ENCODE assay signal across 24 cellular contexts in the genomic region with DNA sequence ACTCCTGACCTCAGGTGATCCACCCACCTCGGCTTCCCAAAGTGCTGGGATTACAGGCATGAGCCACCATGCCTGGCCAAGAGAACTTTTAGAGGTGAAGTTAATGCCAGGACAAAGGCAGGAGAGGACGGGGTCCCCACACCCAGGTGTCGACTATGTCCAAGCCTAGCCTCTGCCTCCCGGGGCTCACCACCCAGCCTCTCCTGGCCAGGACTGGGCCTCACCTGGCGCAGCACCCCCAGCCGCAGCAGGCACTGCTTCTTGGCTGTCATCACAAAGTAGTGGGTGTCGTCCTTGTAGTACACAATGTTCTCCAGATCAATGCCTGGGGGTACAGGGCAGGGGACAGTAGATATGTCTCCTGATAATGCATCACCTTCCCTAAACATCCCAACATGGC. TPM values are rescaled to one million over a fixed set of nuclear protein-coding genes. Genes with fewer than 3 reads are reported as not detected.
DNase-seq lines count a peak whose midpoint lies in the region; ATAC-seq and TF ChIP-seq lines count a peak whose summit lies in the region.
"Had no signal": no experiment of that assay in that cellular context is flagged by ENCODE, and none has a peak within 500 bp of the region (broad histone marks: within the 10 kb centered on the region; RNA-seq: fewer than 3 reads in every experiment).

No MANE protein-coding gene starts in this region.

- H3F3A ChIP-seq in Loucy (ENCODE audit: low read depth) = no peaks in the 10 kb centered on the region

- H4K20me1 ChIP-seq in Loucy (ENCODE audit: insufficient read depth, low read length, poor library complexity, severe bottlenecking) (peaks cover 7% of the 10 kb centered on the region), Karpas-422 (ENCODE audit: insufficient read depth, low read depth, low read length) (no peaks in the 10 kb centered on the region)

- no peaks in the 10 kb centered on the region for H3K9me3 Mint-ChIP-seq in activated CD8-positive, alpha-beta T cell treated with anti-CD3 and anti-CD28 coated beads, Interleukin-2, amount 10 ng/mL, durations not matched to agents 7 days and 5 days (ENCODE audit: insufficient read depth)
- H3K9me3 Mint-ChIP-seq in activated CD8-positive, alpha-beta T cell treated with anti-CD3 and anti-CD28 coated beads for 36 hours = no peaks in the 10 kb centered on the region
- H3K9me3 Mint-ChIP-seq in naive thymus-derived CD4-positive, alpha-beta T cell = no peaks in the 10 kb centered on the region
- H3K9me3 Mint-ChIP-seq: H9, HFFc6 had no signal

- no peaks in the 10 kb centered on the region for H3K27me3 Mint-ChIP-seq in activated CD8-positive, alpha-beta T cell treated with anti-CD3 and anti-CD28 coated beads, Interleukin-2, amount 10 ng/mL, durations not matched to agents 7 days and 5 days (ENCODE audit: low read depth)
- H3K27me3 Mint-ChIP-seq in activated CD8-positive, alpha-beta T cell treated with anti-CD3 and anti-CD28 coated beads for 36 hours = no peaks in the 10 kb centered on the region
- H3K27me3 Mint-ChIP-seq in naive thymus-derived CD4-positive, alpha-beta T cell = no peaks in the 10 kb centered on the region

- H3K4me3 Mint-ChIP-seq in activated CD8-positive, alpha-beta T cell treated with anti-CD3 and anti-CD28 coated beads, Interleukin-2, amount 10 ng/mL, durations not matched to agents 7 days and 5 days = no peak overlapping the region
- no peak overlapping the region for H3K4me3 Mint-ChIP-seq in activated CD8-positive, alpha-beta T cell treated with anti-CD3 and anti-CD28 coated beads for 36 hours
- H3K4me3 Mint-ChIP-seq in naive thymus-derived CD4-positive, alpha-beta T cell = no peak overlapping the region
- H3K4me3 Mint-ChIP-seq: CD14-positive monocyte, H9, HFFc6 had no signal

- peak; percentile 18 for DNase-seq in activated CD8-positive, alpha-beta T cell treated with anti-CD3 and anti-CD28 coated beads, Interleukin-2, amount 10 ng/mL, durations not matched to agents 7 days and 5 days
- no peak for DNase-seq in activated CD8-positive, alpha-beta T cell treated with anti-CD3 and anti-CD28 coated beads for 36 hours
- DNase-seq in naive thymus-derived CD4-positive, alpha-beta T cell = no peak
- DNase-seq in GM10266 (ENCODE audit: extremely low spot score) = no peak
- no peak for DNase-seq in Karpas-422
- DNase-seq: 8988T, Caco-2, DMS 273 treated with DMSO at 0.1 percent for 48 hours, DMS79 treated with DMSO at 0.1 percent for 48 hours, GM23248, H9, HFFc6, NCI-H1092 treated with DMSO at 0.1 percent for 48 hours, NCI-H1436 treated with DMSO at 0.1 percent for 48 hours, NCI-H1930, NCI-H2227 treated with DMSO at 0.1 percent for 48 hours, NCI-H510A, SIG-M5, SK-N-SH had no signal

- POLR2A ChIA-PET in activated CD8-positive, alpha-beta T cell treated with anti-CD3 and anti-CD28 coated beads, Interleukin-2, amount 10 ng/mL, durations not matched to agents 7 days and 5 days (lab: Charles Lee) = interaction anchor here (1.5 to 5.0 kb wide), 4 partner anchors 9 to 83 kb away, joined by 3 to 72 read pairs (median 10); partner anchors contain the start of genes PPIL6, SMPD2 and ZBTB24
- POLR2A ChIA-PET in activated CD8-positive, alpha-beta T cell treated with anti-CD3 and anti-CD28 coated beads for 36 hours (lab: Charles Lee) = interaction anchor here (0.7 to 8.3 kb wide), 4 partner anchors 8 to 223 kb away, joined by 3 to 119 read pairs (median 4); partner anchors contain the start of genes CD164, PPIL6 and SMPD2
- POLR2A ChIA-PET in naive thymus-derived CD4-positive, alpha-beta T cell (lab: Charles Lee) = interaction anchor here (2.7 to 5.6 kb wide), 3 partner anchors 10 to 69 kb away, joined by 13 to 48 read pairs (median 40); partner anchors contain the start of genes CD164, PPIL6 and SMPD2

- H3K9me2 ChIP-seq in Loucy (replicated peaks; ENCODE audit: low read depth, low read length) = no peaks in the 10 kb centered on the region
- no peaks in the 10 kb centered on the region for H3K9me2 ChIP-seq in Karpas-422 (replicated peaks; ENCODE audit: insufficient read depth, low read length)
- H3K9me2 ChIP-seq: SK-N-SH had no signal

- H2AFZ ChIP-seq in Loucy (ENCODE audit: low read length) (no peak overlapping the region), Karpas-422 (ENCODE audit: low read length) (no peak overlapping the region)
- H2AFZ ChIP-seq: GM23248 had no signal

- H3K27ac ChIP-seq in naive thymus-derived CD4-positive, alpha-beta T cell (ENCODE audit: low read depth, low read length) = no peak overlapping the region
- no peak overlapping the region for H3K27ac ChIP-seq in Karpas-422 (ENCODE audit: low read length)
- H3K27ac ChIP-seq: GM23248 had no signal

- no peak overlapping the region for H3K27ac Mint-ChIP-seq in activated CD8-positive, alpha-beta T cell treated with anti-CD3 and anti-CD28 coated beads, Interleukin-2, amount 10 ng/mL, durations not matched to agents 7 days and 5 days
- no peak overlapping the region for H3K27ac Mint-ChIP-seq in activated CD8-positive, alpha-beta T cell treated with anti-CD3 and anti-CD28 coated beads for 36 hours
- peak overlapping the region in 7 of 9 donors; percentile 20 to 85 (median 64) for H3K27ac Mint-ChIP-seq in naive thymus-derived CD4-positive, alpha-beta T cell
- H3K27ac Mint-ChIP-seq: H9, HFFc6 had no signal

- CTCF ChIA-PET in activated CD8-positive, alpha-beta T cell treated with anti-CD3 and anti-CD28 coated beads, Interleukin-2, amount 10 ng/mL, durations not matched to agents 7 days and 5 days (lab: Charles Lee) = interaction anchor here (2.6 kb wide), 1 partner anchor 10 kb away, joined by 12 read pairs; the partner anchor contains the start of genes PPIL6 and SMPD2
- CTCF ChIA-PET in activated CD8-positive, alpha-beta T cell treated with anti-CD3 and anti-CD28 coated beads for 36 hours (lab: Charles Lee) = interaction anchor here (2.2 kb wide), 1 partner anchor 10 kb away, joined by 7 read pairs; the partner anchor contains the start of genes PPIL6 and SMPD2
- CTCF ChIA-PET in naive thymus-derived CD4-positive, alpha-beta T cell (lab: Charles Lee) = no interaction called here

- intact Hi-C loops in activated CD8-positive, alpha-beta T cell treated with anti-CD3 and anti-CD28 coated beads for 36 hours (cut with micrococcal nuclease) = no loop called here
- intact Hi-C loops in naive thymus-derived CD4-positive, alpha-beta T cell (cut with micrococcal nuclease) = loop anchor here (5.0 to 10.0 kb wide), 3 partner anchors 1154 to 1627 kb away; partner anchors contain the start of genes AFG1L (in 1 of the 2), CDK19 (in 1 of the 2) and SCML4 (in 1 of the 2)

- no peak for ATAC-seq in activated CD8-positive, alpha-beta T cell treated with anti-CD3 and anti-CD28 coated beads, Interleukin-2, amount 10 ng/mL, durations not matched to agents 7 days and 5 days
- no peak for ATAC-seq in activated CD8-positive, alpha-beta T cell treated with anti-CD3 and anti-CD28 coated beads for 36 hours
- ATAC-seq in naive thymus-derived CD4-positive, alpha-beta T cell = no peak
- ATAC-seq in HG02885 (IDR thresholded peaks at IDR 0.05; ENCODE audit: poor library complexity, unreplicated experiment) = no peak
- ATAC-seq: K562, Panc1 had no signal

- no peaks in the 10 kb centered on the region for H3K27me3 ChIP-seq in Loucy (ENCODE audit: insufficient read depth, low read length, poor library complexity, severe bottlenecking)
- H3K27me3 ChIP-seq in naive thymus-derived CD4-positive, alpha-beta T cell (ENCODE audit: control insufficient read depth in 2 of 2, insufficient read depth in 2 of 2, low read length in 2 of 2) = no peaks in the 10 kb centered on the region
- no peaks in the 10 kb centered on the region for H3K27me3 ChIP-seq in Karpas-422 (ENCODE audit: low read length)

- peaks cover 72% of the 10 kb centered on the region for H3K4me1 Mint-ChIP-seq in activated CD8-positive, alpha-beta T cell treated with anti-CD3 and anti-CD28 coated beads, Interleukin-2, amount 10 ng/mL, durations not matched to agents 7 days and 5 days (ENCODE audit: low read depth)
- peaks cover 49% of the 10 kb centered on the region for H3K4me1 Mint-ChIP-seq in activated CD8-positive, alpha-beta T cell treated with anti-CD3 and anti-CD28 coated beads for 36 hours (ENCODE audit: low read depth)
- peaks cover 29 to 63% (median 54%) of the 10 kb centered on the region in 7 donors for H3K4me1 Mint-ChIP-seq in naive thymus-derived CD4-positive, alpha-beta T cell

- no peaks in the 10 kb centered on the region for H3K9me3 ChIP-seq in Loucy (ENCODE audit: insufficient read depth, low read depth, low read length)
- H3K9me3 ChIP-seq in naive thymus-derived CD4-positive, alpha-beta T cell (ENCODE audit: control insufficient read depth in 2 of 3, low read length in 3 of 3) = no peaks in the 10 kb centered on the region
- H3K9me3 ChIP-seq in Karpas-422 (ENCODE audit: low read length) = no peaks in the 10 kb centered on the region
- H3K9me3 ChIP-seq: Caco-2, SK-N-SH had no signal

- H3K4me1 ChIP-seq in Loucy (ENCODE audit: insufficient read depth, low read length, poor library complexity, severe bottlenecking) (peaks cover 59% of the 10 kb centered on the region), Karpas-422 (ENCODE audit: low read length) (peaks cover 13% of the 10 kb centered on the region)
- H3K4me1 ChIP-seq in naive thymus-derived CD4-positive, alpha-beta T cell (ENCODE audit: control insufficient read depth in 2 of 2, insufficient read depth in 2 of 2, low read length in 2 of 2) = peaks cover 36 to 37% of the 10 kb centered on the region in 2 donors

- no peak overlapping the region for H3K9ac ChIP-seq in Loucy (ENCODE audit: low read depth, low read length, poor library complexity, severe bottlenecking)
- no peak overlapping the region for H3K9ac ChIP-seq in Karpas-422 (ENCODE audit: low read length)
- H3K9ac ChIP-seq: GM23248, SK-N-SH had no signal

- peaks cover 22% of the 10 kb centered on the region; the same call in 1 of the 2 replicates for H3K36me3 ChIP-seq in Loucy (ENCODE audit: insufficient read depth, low read length)
- H3K36me3 ChIP-seq in naive thymus-derived CD4-positive, alpha-beta T cell (ENCODE audit: control insufficient read depth in 2 of 3, insufficient read depth in 3 of 3, low read length in 3 of 3) = peaks cover 0 to 44% (median 10%) of the 10 kb centered on the region in 3 experiments
- H3K36me3 ChIP-seq in Karpas-422 (ENCODE audit: insufficient read depth, low read length) = 0 out of 2 replicates have a peak, but pooled peaks cover 6% of the 10 kb centered on the region

- H3K36me3 Mint-ChIP-seq in activated CD8-positive, alpha-beta T cell treated with anti-CD3 and anti-CD28 coated beads, Interleukin-2, amount 10 ng/mL, durations not matched to agents 7 days and 5 days (ENCODE audit: low read depth) = peaks cover 46% of the 10 kb centered on the region
- peaks cover 7% of the 10 kb centered on the region for H3K36me3 Mint-ChIP-seq in activated CD8-positive, alpha-beta T cell treated with anti-CD3 and anti-CD28 coated beads for 36 hours (ENCODE audit: low read depth)
- peaks cover 0 to 28% (median 0%) of the 10 kb centered on the region in 5 donors for H3K36me3 Mint-ChIP-seq in naive thymus-derived CD4-positive, alpha-beta T cell

- TF ChIP-seq CTCF in activated CD8-positive, alpha-beta T cell treated with anti-CD3 and anti-CD28 coated beads for 36 hours (IDR thresholded peaks at IDR 0.05) = no peak
- TF ChIP-seq CTCF in Loucy (conservative IDR thresholded peaks at IDR 0.05; ENCODE audit: low read length) = no peak
- TF ChIP-seq CTCF in GM10266 (IDR thresholded peaks at IDR 0.05; ENCODE audit: control insufficient read depth, insufficient read depth, low read depth, missing control alignments) = no peak

- H3K4me3 ChIP-seq in Loucy (ENCODE audit: low read length, poor library complexity, severe bottlenecking) = no peak overlapping the region
- H3K4me3 ChIP-seq in naive thymus-derived CD4-positive, alpha-beta T cell (ENCODE audit: low read length) = no peak overlapping the region
- H3K4me3 ChIP-seq in Karpas-422 (ENCODE audit: low read length) = no peak overlapping the region
- H3K4me3 ChIP-seq: GM23248, K562 had no signal

- H3K79me2 ChIP-seq in Loucy (ENCODE audit: insufficient read depth, low read length) (peaks cover 51% of the 10 kb centered on the region), Karpas-422 (ENCODE audit: low read length) (peaks cover 19% of the 10 kb centered on the region; the same call in 1 of the 2 replicates)

- peak overlapping the region; percentile 99 for H3K4me2 ChIP-seq in Loucy (ENCODE audit: low read depth, low read length, poor library complexity, severe bottlenecking)
- H3K4me2 ChIP-seq in Karpas-422 (ENCODE audit: low read depth, low read length, poor library complexity, severe bottlenecking) = no peak overlapping the region
- H3K4me2 ChIP-seq: SK-N-SH had no signal

RNA-seq across cellular contexts. Expression of gene MICAL1, which starts 4.2 kb away (rescaled TPM):
- total RNA-seq in activated CD8-positive, alpha-beta T cell treated with anti-CD3 and anti-CD28 coated beads, Interleukin-2, amount 10 ng/mL, durations not matched to agents 7 days and 5 days = 10 to 100 TPM; 50.5 to 53.2 TPM
- 10 to 100 TPM; 17.7 TPM for total RNA-seq in activated CD8-positive, alpha-beta T cell treated with anti-CD3 and anti-CD28 coated beads for 36 hours
- 100 to 1,000 TPM in 2 of 5 experiments, 10 to 100 TPM in 3; 61.4 to 125 (median 78.7) TPM for total RNA-seq in naive thymus-derived CD4-positive, alpha-beta T cell
- polyA plus RNA-seq in naive thymus-derived CD4-positive, alpha-beta T cell = 10 to 100 TPM; 18.3 to 22.6 TPM
- 59.4 and 71.6 TPM in 2 replicates for total RNA-seq in Karpas-422 (2014; rRNA removed; shearing (Covaris generic); ENCODE audit: low replicate concordance)

RNA-seq across cellular contexts. Expression of gene SMPD2, which starts 10.9 kb away (rescaled TPM):
- total RNA-seq in activated CD8-positive, alpha-beta T cell treated with anti-CD3 and anti-CD28 coated beads, Interleukin-2, amount 10 ng/mL, durations not matched to agents 7 days and 5 days = 10 to 100 TPM; 15.5 to 15.6 TPM
- 1 to 10 TPM; 8.7 to 9.6 TPM for total RNA-seq in activated CD8-positive, alpha-beta T cell treated with anti-CD3 and anti-CD28 coated beads for 36 hours
- 10 to 100 TPM; 16.9 to 33.7 (median 19.6) TPM for total RNA-seq in naive thymus-derived CD4-positive, alpha-beta T cell
- 1 to 10 TPM; 5.7 to 9.5 TPM for polyA plus RNA-seq in naive thymus-derived CD4-positive, alpha-beta T cell
- 14.1 and 19.4 TPM in 2 replicates for total RNA-seq in Karpas-422 (2014; rRNA removed; shearing (Covaris generic); ENCODE audit: low replicate concordance)

RNA-seq across cellular contexts. Expression of gene PPIL6, which starts 10.9 kb away (rescaled TPM):
- total RNA-seq in activated CD8-positive, alpha-beta T cell treated with anti-CD3 and anti-CD28 coated beads, Interleukin-2, amount 10 ng/mL, durations not matched to agents 7 days and 5 days = under 1 TPM in 1 of 2 experiments, not detected in 1; 0.16 TPM
- under 1 TPM; 0.27 to 0.38 TPM for total RNA-seq in activated CD8-positive, alpha-beta T cell treated with anti-CD3 and anti-CD28 coated beads for 36 hours
- total RNA-seq in naive thymus-derived CD4-positive, alpha-beta T cell = 1 to 10 TPM in 1 of 5 experiments, under 1 TPM in 3, not detected in 1; 0.13 to 1.9 (median 0.40) TPM
- polyA plus RNA-seq in naive thymus-derived CD4-positive, alpha-beta T cell = under 1 TPM; 0.44 to 0.71 TPM
- 0.54 TPM in 1 of 2 replicates, not detected in the other for total RNA-seq in Karpas-422 (2014; rRNA removed; shearing (Covaris generic); ENCODE audit: low replicate concordance)
- total RNA-seq: Caco-2 had no signal

RNA-seq across cellular contexts. Expression of gene ZBTB24, which starts 31.6 kb away (rescaled TPM):
- 10 to 100 TPM; 16.0 to 16.3 TPM for total RNA-seq in activated CD8-positive, alpha-beta T cell treated with anti-CD3 and anti-CD28 coated beads, Interleukin-2, amount 10 ng/mL, durations not matched to agents 7 days and 5 days
- 10 to 100 TPM; 10.5 to 11.8 TPM for total RNA-seq in activated CD8-positive, alpha-beta T cell treated with anti-CD3 and anti-CD28 coated beads for 36 hours
- 10 to 100 TPM; 10.2 to 26.6 (median 23.4) TPM for total RNA-seq in naive thymus-derived CD4-positive, alpha-beta T cell
- polyA plus RNA-seq in naive thymus-derived CD4-positive, alpha-beta T cell = 1 to 10 TPM; 6.9 to 9.0 TPM
- 10.4 and 18.5 TPM in 2 replicates for total RNA-seq in Karpas-422 (2014; rRNA removed; shearing (Covaris generic); ENCODE audit: low replicate concordance)

Comparison
In these comparisons a context has a peak if more than half of its experiments do, and no peak if none do; other contexts are left out.
1. H3K27ac Mint-ChIP-seq: peak in naive thymus-derived CD4-positive, alpha-beta T cell (7 of 9); none in activated CD8-positive, alpha-beta T cell treated with anti-CD3 and anti-CD28 coated beads, Interleukin-2, amount 10 ng/mL, durations not matched to agents 7 days and 5 days (single experiment) and activated CD8-positive, alpha-beta T cell treated with anti-CD3 and anti-CD28 coated beads for 36 hours (single experiment).